In the genomic region with DNA sequence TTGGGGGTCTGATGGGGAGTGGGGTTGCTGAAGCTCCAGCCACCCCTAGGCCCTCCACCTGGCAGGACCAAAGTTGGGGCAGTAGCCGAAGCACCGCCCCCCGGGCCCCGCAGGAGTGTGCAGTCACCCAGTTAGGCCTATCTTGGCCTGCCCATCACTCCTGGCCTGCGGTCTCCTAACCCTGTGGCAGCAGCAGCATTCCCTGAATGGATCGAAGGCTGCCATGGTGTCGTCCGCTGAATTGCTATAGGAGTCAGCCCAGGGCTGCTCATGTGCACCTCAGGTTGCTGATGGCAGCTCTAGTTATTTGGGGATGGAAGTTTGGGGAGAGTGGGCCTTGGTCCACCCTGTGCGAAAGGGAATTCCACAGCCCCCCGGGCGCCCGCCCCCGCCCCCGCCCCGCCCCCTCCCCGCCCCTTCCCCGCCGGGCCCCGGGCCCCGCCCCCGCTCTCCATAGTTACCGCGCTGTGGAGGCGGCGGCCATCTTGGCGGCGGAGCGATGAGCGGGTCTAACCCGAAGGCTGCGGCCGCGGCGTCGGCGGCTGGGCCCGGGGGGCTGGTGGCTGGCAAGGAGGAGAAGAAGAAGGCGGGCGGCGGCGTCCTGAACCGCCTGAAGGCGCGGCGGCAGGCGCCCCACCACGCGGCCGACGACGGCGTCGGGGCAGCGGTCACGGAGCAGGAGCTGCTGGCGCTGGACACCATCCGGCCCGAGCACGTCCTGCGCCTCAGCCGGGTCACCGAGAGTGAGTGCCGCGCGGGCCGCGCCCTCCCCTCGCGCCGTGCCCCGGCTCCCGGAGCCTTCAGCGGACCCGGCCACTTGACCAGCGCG, we compare ENCODE assay signal across 8 cellular contexts. TPM values are rescaled to one million over a fixed set of nuclear protein-coding genes. Genes with fewer than 3 reads are reported as not detected.
DNase-seq lines count a peak whose midpoint lies in the region; ATAC-seq and TF ChIP-seq lines count a peak whose summit lies in the region.

A gene (plus strand): TSS at position 483 of the 829 bp plus-strand sequence. CDS start 17 bp downstream, at position 500.

- no peaks in the 10 kb centered on the region for H3K9me3 Mint-ChIP-seq in activated CD4-positive, alpha-beta T cell treated with anti-CD3 and anti-CD28 coated beads, Interleukin-2, amount 10 ng/mL, durations not matched to agents 7 days and 5 days

- no peaks in the 10 kb centered on the region for H3K27me3 ChIP-seq in left lung

- CTCF ChIA-PET in activated CD4-positive, alpha-beta T cell treated with anti-CD3 and anti-CD28 coated beads, Interleukin-2, amount 10 ng/mL, durations not matched to agents 7 days and 5 days (lab: Charles Lee), result interaction anchor here (0.9 to 2.4 kb wide), 8 partner anchors 10 to 63 kb away, joined by 3 to 7 read pairs (median 3); no protein-coding TSS in a partner anchor

- in situ Hi-C loops in GM13977 (cut with MboI; ENCODE audit: low pct_unique_long_range_greater_than_20kb, low sequenced_read_pairs, unreplicated experiment), result loop anchor here (10.0 kb wide), 2 partner anchors 65 to 125 kb away; a partner anchor contains a TSS

- intact Hi-C loops in left lung (cut with DNase I), result loop anchor here in 1 of 2 donors (5.0 to 10.0 kb wide), 2 partner anchors 63 to 125 kb away; a partner anchor contains a TSS

- peak within 1 kb of the TSS; percentile 84 for H3K4me3 Mint-ChIP-seq in activated CD4-positive, alpha-beta T cell treated with anti-CD3 and anti-CD28 coated beads, Interleukin-2, amount 10 ng/mL, durations not matched to agents 7 days and 5 days

- H3K36me3 ChIP-seq in left lung, result peaks cover 0 to 19% of the 10 kb centered on the region in 2 donors

- H3K9me3 ChIP-seq in left lung, result no peaks in the 10 kb centered on the region

- H3K27ac Mint-ChIP-seq in activated CD4-positive, alpha-beta T cell treated with anti-CD3 and anti-CD28 coated beads, Interleukin-2, amount 10 ng/mL, durations not matched to agents 7 days and 5 days, result peak within 1 kb of the TSS; percentile 83

- TF ChIP-seq CTCF in GM13977 (IDR thresholded peaks at IDR 0.05; ENCODE audit: extremely low read depth, insufficient read depth, missing control alignments), result no peak
- no peak for TF ChIP-seq CTCF in coronary artery (IDR thresholded peaks at IDR 0.05)
- no peak for TF ChIP-seq CTCF in left lung (IDR thresholded peaks at IDR 0.05)

- H3K27ac ChIP-seq in coronary artery (peak within 1 kb of the TSS; percentile 84 to 93), left lung (peak within 1 kb of the TSS; percentile 83 to 88)

- peaks cover 36% of the 10 kb centered on the region for H3K4me1 Mint-ChIP-seq in activated CD4-positive, alpha-beta T cell treated with anti-CD3 and anti-CD28 coated beads, Interleukin-2, amount 10 ng/mL, durations not matched to agents 7 days and 5 days

- POLR2A ChIA-PET in activated CD4-positive, alpha-beta T cell treated with anti-CD3 and anti-CD28 coated beads, Interleukin-2, amount 10 ng/mL, durations not matched to agents 7 days and 5 days (lab: Charles Lee), result no interaction called here

- peaks cover 12 to 41% of the 10 kb centered on the region in 2 donors for H3K4me1 ChIP-seq in left lung

- H3K27me3 Mint-ChIP-seq in activated CD4-positive, alpha-beta T cell treated with anti-CD3 and anti-CD28 coated beads, Interleukin-2, amount 10 ng/mL, durations not matched to agents 7 days and 5 days, result no peaks in the 10 kb centered on the region

- peaks cover 12% of the 10 kb centered on the region for H3K36me3 Mint-ChIP-seq in activated CD4-positive, alpha-beta T cell treated with anti-CD3 and anti-CD28 coated beads, Interleukin-2, amount 10 ng/mL, durations not matched to agents 7 days and 5 days (ENCODE audit: low read depth)

- H3K4me3 ChIP-seq in coronary artery (peak within 1 kb of the TSS; percentile 78), left lung (peak within 1 kb of the TSS; percentile 84 to 88)

- DNase-seq in GM13977 (ENCODE audit: low spot score) (peak; percentile 92), NCI-H2171 treated with DMSO at 0.1 percent for 48 hours (lab: John Stamatoyannopoulos, UW) (peak; percentile 46), coronary artery (ENCODE audit: low spot score) (peak; percentile 77), left lung (peak; percentile 78 to 96), GF-D8 (lab: John Stamatoyannopoulos, UW) (no peak)
- DNase-seq in activated CD4-positive, alpha-beta T cell treated with anti-CD3 and anti-CD28 coated beads, Interleukin-2, amount 10 ng/mL, durations not matched to agents 7 days and 5 days, result peak; percentile 74
- peak; percentile 75 for DNase-seq in stimulated activated CD4-positive, alpha-beta T cell treated with anti-CD3 and anti-CD28 coated beads, Interleukin-2, amount 100 ng/mL, for 4 hours (ENCODE audit: low read depth)

- peak; percentile 74 for ATAC-seq in HG02798 (IDR thresholded peaks at IDR 0.05; ENCODE audit: poor library complexity, unreplicated experiment)
- ATAC-seq in left lung, result peak; percentile 89

RNA-seq across cellular contexts. Expression of the gene that starts here (rescaled TPM):
- total RNA-seq in activated CD4-positive, alpha-beta T cell treated with anti-CD3 and anti-CD28 coated beads, Interleukin-2, amount 10 ng/mL, durations not matched to agents 7 days and 5 days, result 10 to 100 TPM; 18.3 to 21.7 TPM
- 10 to 100 TPM; 23.3 to 28.3 TPM for total RNA-seq in left lung
